In genomic region chr22:42883970-42884369, GRCh38 we compare ENCODE assay signal across 25 cellular contexts.
"Had no signal": no experiment of that assay in that cellular context is flagged by ENCODE, and none has a peak within 500 bp of the region (broad histone marks: within the 10 kb centered on the region; RNA-seq: fewer than 3 reads in every experiment).

No MANE protein-coding gene starts in this region.

- H3K4me3 ChIP-seq: heart right ventricle, hepatocyte, lower lobe of right lung, skin epidermis, suprapubic skin, thoracic aorta, tibial artery, upper lobe of right lung had no signal

- H3K4me2 ChIP-seq: hepatocyte had no signal

- H3K9me3 ChIP-seq: heart right ventricle, lower lobe of right lung, suprapubic skin, thoracic aorta, tibial artery, upper lobe of right lung had no signal

- DNase-seq: heart right ventricle; kidney glomerular epithelial cell; left cardiac atrium; lower lobe of right lung; mammary epithelial cell; mesenchymal stem cell; naive thymus-derived CD8-positive, alpha-beta T cell; nucleus accumbens; retina; stimulated activated CD4-positive, alpha-beta T cell treated with anti-CD3 and anti-CD28 coated beads, Interleukin-12 subunit alpha, Interleukin-12 subunit beta, amount 100 ng/mL, for 4 hours; stimulated activated CD4-positive, alpha-beta T cell treated with anti-CD3 and anti-CD28 coated beads, Interleukin-15, amount 100 ng/mL, for 24 hours; stimulated activated CD4-positive, alpha-beta T cell treated with anti-CD3 and anti-CD28 coated beads, Interleukin-2, amount 100 ng/mL, for 24 hours; stimulated activated CD4-positive, alpha-beta T cell treated with anti-CD3 and anti-CD28 coated beads, Interleukin-4, amount 100 ng/mL, for 1 hour; stimulated activated naive B cell treated with anti-CD40 and anti-IgM and Interleukin-4, amounts not matched to agents 10 μg/mL and 1 μg/mL and 100 μg/mL, for 72 hours; stimulated activated naive CD8-positive, alpha-beta T cell treated with anti-CD3 and anti-CD28 coated beads, Interleukin-15, Interleukin-2, amounts not matched to agents 100 U/mL and 50 U/mL, for 24 hours; tibial artery; trophoblast cell; upper lobe of right lung had no signal

- H3K27ac ChIP-seq: heart right ventricle, hepatocyte, lower lobe of right lung, suprapubic skin, thoracic aorta, tibial artery, upper lobe of right lung had no signal

- H3K4me1 ChIP-seq: lower lobe of right lung, upper lobe of right lung had no signal

- ATAC-seq: heart right ventricle; left cardiac atrium; left lobe of liver; lower lobe of right lung; naive thymus-derived CD8-positive, alpha-beta T cell; right cardiac atrium; sciatic nerve; stimulated activated naive B cell treated with anti-CD40 and anti-IgM and Interleukin-4, amounts not matched to agents 10 μg/mL and 1 μg/mL and 100 μg/mL, for 72 hours; stimulated activated naive CD8-positive, alpha-beta T cell treated with anti-CD3 and anti-CD28 coated beads, Interleukin-15, Interleukin-2, amounts not matched to agents 100 U/mL and 50 U/mL, for 24 hours; upper lobe of right lung had no signal

- H3K27me3 ChIP-seq: heart right ventricle, hepatocyte, suprapubic skin, tibial artery, upper lobe of right lung had no signal

- H2AFZ ChIP-seq: hepatocyte had no signal
